Comparison of ENCODE assay signal across 12 cellular contexts in genomic region chr17:20206068-20206467, GRCh38.
A peak's percentile ranks its signal among the peaks of the same experiment; 100 is the strongest.
DNase-seq lines count a peak whose midpoint lies in the region; ATAC-seq and TF ChIP-seq lines count a peak whose summit lies in the region.
"Had no signal": no experiment of that assay in that cellular context is flagged by ENCODE, and none has a peak within 500 bp of the region (broad histone marks: within the 10 kb centered on the region; RNA-seq: fewer than 3 reads in every experiment).

No MANE protein-coding gene starts in this region.

- TF ChIP-seq CTCF in nephron progenitor cell (IDR thresholded peaks at IDR 0.05) (no peak), right atrium auricular region (IDR thresholded peaks at IDR 0.05) (no peak)

- H3K9me3 Mint-ChIP-seq in activated naive CD8-positive, alpha-beta T cell treated with anti-CD3 and anti-CD28 coated beads, Interleukin-2, amount 50 U/mL, for 24 hours: no peaks in the 10 kb centered on the region
- no peaks in the 10 kb centered on the region for H3K9me3 Mint-ChIP-seq in nephron progenitor cell

- peak; percentile 76 for ATAC-seq in activated naive CD8-positive, alpha-beta T cell treated with anti-CD3 and anti-CD28 coated beads, Interleukin-2, amount 50 U/mL, for 24 hours
- no peak for ATAC-seq in HG02852 (IDR thresholded peaks at IDR 0.05; ENCODE audit: unreplicated experiment)

- H3K4me1 Mint-ChIP-seq in activated naive CD8-positive, alpha-beta T cell treated with anti-CD3 and anti-CD28 coated beads, Interleukin-2, amount 50 U/mL, for 24 hours: peaks cover 26% of the 10 kb centered on the region
- H3K4me1 Mint-ChIP-seq in nephron progenitor cell: peaks cover 33% of the 10 kb centered on the region

- no peaks in the 10 kb centered on the region for H3K9me3 ChIP-seq in right atrium auricular region

- H3K4me1 ChIP-seq in right atrium auricular region: no peaks in the 10 kb centered on the region

- H3K27me3 Mint-ChIP-seq in activated naive CD8-positive, alpha-beta T cell treated with anti-CD3 and anti-CD28 coated beads, Interleukin-2, amount 50 U/mL, for 24 hours: no peaks in the 10 kb centered on the region
- no peaks in the 10 kb centered on the region for H3K27me3 Mint-ChIP-seq in nephron progenitor cell (ENCODE audit: low read depth, poor library complexity)

- H3K36me3 ChIP-seq in right atrium auricular region: no peaks in the 10 kb centered on the region

- DNase-seq in CD1c-positive myeloid dendritic cell (ENCODE audit: extremely low spot score) (peak; percentile 60), KBM-7 (peak; percentile 48), nephron progenitor cell (no peak), D341Med (ENCODE audit: low spot score) (no peak), right atrium auricular region (ENCODE audit: low spot score) (no peak), putamen (ENCODE audit: low spot score) (no peak)
- DNase-seq in activated naive CD8-positive, alpha-beta T cell treated with anti-CD3 and anti-CD28 coated beads, Interleukin-2, amount 50 U/mL, for 24 hours: peak; percentile 30
- DNase-seq: activated CD4-positive, CD25-positive, alpha-beta regulatory T cell; cerebellar nuclear complex; hippocampal formation; NCI-H524 treated with DMSO at 0.1 percent for 48 hours had no signal

- H3K27me3 ChIP-seq in right atrium auricular region: no peaks in the 10 kb centered on the region

- H3K4me3 Mint-ChIP-seq in activated naive CD8-positive, alpha-beta T cell treated with anti-CD3 and anti-CD28 coated beads, Interleukin-2, amount 50 U/mL, for 24 hours: no peak overlapping the region
- no peak overlapping the region for H3K4me3 Mint-ChIP-seq in nephron progenitor cell

- in situ Hi-C loops in KBM-7 (cut with MboI; ENCODE audit: low pct_unique_long_range_greater_than_20kb, low sequenced_read_pairs): no loop called here

- no peak overlapping the region for H3K4me3 ChIP-seq in right atrium auricular region

- no peak overlapping the region for H3K27ac ChIP-seq in right atrium auricular region

- no peaks in the 10 kb centered on the region for H3K36me3 Mint-ChIP-seq in activated naive CD8-positive, alpha-beta T cell treated with anti-CD3 and anti-CD28 coated beads, Interleukin-2, amount 50 U/mL, for 24 hours (ENCODE audit: low read depth)
- peaks cover 15% of the 10 kb centered on the region for H3K36me3 Mint-ChIP-seq in nephron progenitor cell (ENCODE audit: low read depth)

- H3K27ac Mint-ChIP-seq in activated naive CD8-positive, alpha-beta T cell treated with anti-CD3 and anti-CD28 coated beads, Interleukin-2, amount 50 U/mL, for 24 hours: no peak overlapping the region
- peak overlapping the region; percentile 10 for H3K27ac Mint-ChIP-seq in nephron progenitor cell

Comparison
In these comparisons a context has a peak if more than half of its experiments do, and no peak if none do; other contexts are left out.
1. DNase-seq: peak in CD1c-positive myeloid dendritic cell (single experiment), KBM-7 (single experiment) and activated naive CD8-positive, alpha-beta T cell treated with anti-CD3 and anti-CD28 coated beads, Interleukin-2, amount 50 U/mL, for 24 hours (single experiment); none in nephron progenitor cell (single experiment), D341Med (single experiment), right atrium auricular region (single experiment) and putamen (single experiment).